ENCODE assay signal across 1 cellular context in genomic region chr11:73779084-73779902, GRCh38.
A peak's percentile ranks its signal among the peaks of the same experiment; 100 is the strongest.
TF ChIP-seq lines count a peak whose summit lies in the region.

No MANE protein-coding gene starts in this region.

TF ChIP-seq in GM12878, 131 proteins besides CTCF, POLR2A, EP300 and RAD21 (continued from another document and continues in another):
- TF ChIP-seq SUZ12 (IDR thresholded peaks at IDR 0.05; ENCODE audit: unreplicated experiment), result no peak
- TF ChIP-seq HDAC2 (IDR thresholded peaks at IDR 0.05), result no peak
- TF ChIP-seq SRF (IDR thresholded peaks at IDR 0.05; ENCODE audit: low read depth in 2 of 2, low read length in 2 of 2), result no peak
- TF ChIP-seq PAX8 (IDR thresholded peaks at IDR 0.05), result no peak
- TF ChIP-seq BHLHE40 (IDR thresholded peaks at IDR 0.05; ENCODE audit: borderline replicate concordance in 1 of 2, low read depth in 2 of 2, low read length in 1 of 2), result peak; percentile 45 to 57; a peak in 3 of 4 replicates
- peak; percentile 56 for TF ChIP-seq RFX5 (IDR thresholded peaks at IDR 0.05; ENCODE audit: low read depth, low read length)
- no peak for TF ChIP-seq ZNF384 (IDR thresholded peaks at IDR 0.05; ENCODE audit: borderline replicate concordance, low read depth, low read length)
- no peak for TF ChIP-seq ZNF217 (IDR thresholded peaks at IDR 0.05)
- no peak for TF ChIP-seq SMAD5 (IDR thresholded peaks at IDR 0.05; ENCODE audit: low read depth)
- no peak for TF ChIP-seq FOXM1 (IDR thresholded peaks at IDR 0.05; ENCODE audit: low read depth, low read length)
- 0 out of 2 replicates have a peak, but pooled peaks have one; percentile 55 for TF ChIP-seq TCF3 (IDR thresholded peaks at IDR 0.05; ENCODE audit: borderline replicate concordance, insufficient read depth, low read depth, low read length)
- TF ChIP-seq BCL3 (IDR thresholded peaks at IDR 0.05; ENCODE audit: borderline replicate concordance, insufficient read depth, low read depth, low read length, poor library complexity, severe bottlenecking), result no peak
- no peak; the same call in 1 of the 2 replicates for TF ChIP-seq RB1 (IDR thresholded peaks at IDR 0.05; ENCODE audit: borderline replicate concordance)
- no peak for TF ChIP-seq IRF3 (IDR thresholded peaks at IDR 0.05)
- peak; percentile 39 for TF ChIP-seq RUNX3 (IDR thresholded peaks at IDR 0.05; ENCODE audit: low read length)
- peak; percentile 62; the same call in 1 of the 2 replicates for TF ChIP-seq DPF2 (IDR thresholded peaks at IDR 0.05)
- TF ChIP-seq NR2F1 (conservative IDR thresholded peaks at IDR 0.05), result peak; percentile 57; the same call in 1 of the 2 replicates
- no peak for TF ChIP-seq NFYA (IDR thresholded peaks at IDR 0.05; ENCODE audit: borderline replicate concordance, low read depth, low read length)
- no peak for TF ChIP-seq ZBED1 (IDR thresholded peaks at IDR 0.05; ENCODE audit: borderline replicate concordance)
- TF ChIP-seq POU2F2 (IDR thresholded peaks at IDR 0.05; ENCODE audit: borderline replicate concordance, low read depth, low read length), result no peak; the same call in none of the 3 replicates
- no peak for TF ChIP-seq BMI1 (IDR thresholded peaks at IDR 0.05; ENCODE audit: borderline replicate concordance)
- 0 out of 2 replicates have a peak, but pooled peaks have one; percentile 34 for TF ChIP-seq TARDBP (IDR thresholded peaks at IDR 0.05; ENCODE audit: borderline replicate concordance)
- TF ChIP-seq ZZZ3 (IDR thresholded peaks at IDR 0.05; ENCODE audit: control insufficient read depth, insufficient read length, low read depth), result no peak
- TF ChIP-seq NFIC (IDR thresholded peaks at IDR 0.05; ENCODE audit: low read depth, low read length), result no peak
- no peak for TF ChIP-seq ZNF24 (IDR thresholded peaks at IDR 0.05)
- TF ChIP-seq BACH1 (IDR thresholded peaks at IDR 0.05; ENCODE audit: borderline replicate concordance), result no peak
- TF ChIP-seq SMAD1 (IDR thresholded peaks at IDR 0.05; ENCODE audit: low read depth, partially characterized antibody), result peak; percentile 41
- TF ChIP-seq CBX5 (IDR thresholded peaks at IDR 0.05; ENCODE audit: low read depth), result no peak
- no peak for TF ChIP-seq KAT2A (conservative IDR thresholded peaks at IDR 0.05; ENCODE audit: control insufficient read depth, low read depth, low read length)
- peak; percentile 84 for TF ChIP-seq HCFC1 (IDR thresholded peaks at IDR 0.05; ENCODE audit: low read length)
- peak; percentile 88 for TF ChIP-seq HDGF (IDR thresholded peaks at IDR 0.05)
- TF ChIP-seq EED (IDR thresholded peaks at IDR 0.05; ENCODE audit: low read depth), result peak; percentile 28; the same call in 1 of the 2 replicates
- TF ChIP-seq, protein P1, sequence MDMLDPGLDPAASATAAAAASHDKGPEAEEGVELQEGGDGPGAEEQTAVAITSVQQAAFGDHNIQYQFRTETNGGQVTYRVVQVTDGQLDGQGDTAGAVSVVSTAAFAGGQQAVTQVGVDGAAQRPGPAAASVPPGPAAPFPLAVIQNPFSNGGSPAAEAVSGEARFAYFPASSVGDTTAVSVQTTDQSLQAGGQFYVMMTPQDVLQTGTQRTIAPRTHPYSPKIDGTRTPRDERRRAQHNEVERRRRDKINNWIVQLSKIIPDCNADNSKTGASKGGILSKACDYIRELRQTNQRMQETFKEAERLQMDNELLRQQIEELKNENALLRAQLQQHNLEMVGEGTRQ (IDR thresholded peaks at IDR 0.05; ENCODE audit: borderline replicate concordance, low read depth, low read length), result no peak
- 0 out of 2 replicates have a peak, but pooled peaks have one; percentile 8 for TF ChIP-seq RAD51 (IDR thresholded peaks at IDR 0.05)
- TF ChIP-seq E2F8 (IDR thresholded peaks at IDR 0.05; ENCODE audit: low read depth, partially characterized antibody), result no peak
- peak; percentile 98 for TF ChIP-seq ATF7 (IDR thresholded peaks at IDR 0.05; ENCODE audit: low read depth)
- peak; percentile 76 for TF ChIP-seq CHD2 (IDR thresholded peaks at IDR 0.05; ENCODE audit: borderline replicate concordance, low read depth, low read length)
- TF ChIP-seq CREM (IDR thresholded peaks at IDR 0.05; ENCODE audit: low read depth), result peak; percentile 40; the same call in 1 of the 2 replicates
- no peak for TF ChIP-seq HDAC6 (IDR thresholded peaks at IDR 0.05; ENCODE audit: unreplicated experiment)
- TF ChIP-seq TCF7 (IDR thresholded peaks at IDR 0.05; ENCODE audit: borderline replicate concordance), result no peak
- TF ChIP-seq ZBTB33 (IDR thresholded peaks at IDR 0.05), result no peak
- peak; percentile 33 for TF ChIP-seq KLF5 (IDR thresholded peaks at IDR 0.05; ENCODE audit: partially characterized antibody)
- peak; percentile 95 for TF ChIP-seq MXI1 (IDR thresholded peaks at IDR 0.05; ENCODE audit: low read depth, low read length)
- peak; percentile 75 for TF ChIP-seq RELB (IDR thresholded peaks at IDR 0.05; ENCODE audit: low read depth)
- TF ChIP-seq JUNB (IDR thresholded peaks at IDR 0.05), result peak; percentile 77
- no peak for TF ChIP-seq ETV6 (conservative IDR thresholded peaks at IDR 0.05 in 1 of 2, IDR thresholded peaks at IDR 0.05 in 1 of 2; ENCODE audit: borderline replicate concordance in 1 of 2, low read depth in 1 of 2)
- peak; percentile 89 for TF ChIP-seq ATF2 (IDR thresholded peaks at IDR 0.05; ENCODE audit: low read length)
- no peak for TF ChIP-seq NFXL1 (IDR thresholded peaks at IDR 0.05; ENCODE audit: borderline replicate concordance)
- TF ChIP-seq, protein P2, sequence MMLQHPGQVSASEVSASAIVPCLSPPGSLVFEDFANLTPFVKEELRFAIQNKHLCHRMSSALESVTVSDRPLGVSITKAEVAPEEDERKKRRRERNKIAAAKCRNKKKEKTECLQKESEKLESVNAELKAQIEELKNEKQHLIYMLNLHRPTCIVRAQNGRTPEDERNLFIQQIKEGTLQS (IDR thresholded peaks at IDR 0.05; ENCODE audit: borderline replicate concordance, extremely low read depth, low read depth, low read length), result no peak
- TF ChIP-seq CREB1 (IDR thresholded peaks at IDR 0.05; ENCODE audit: low read depth), result peak; percentile 77
- peak; percentile 32; the same call in 1 of the 2 replicates for TF ChIP-seq CHD1 (IDR thresholded peaks at IDR 0.05; ENCODE audit: low read depth, low read length)
- TF ChIP-seq CBX3 (IDR thresholded peaks at IDR 0.05; ENCODE audit: borderline replicate concordance, low read depth), result no peak
- no peak for TF ChIP-seq E4F1 (IDR thresholded peaks at IDR 0.05; ENCODE audit: borderline replicate concordance, partially characterized antibody)
- TF ChIP-seq TAF1 (IDR thresholded peaks at IDR 0.05; ENCODE audit: borderline replicate concordance, low read depth, low read length), result peak; percentile 25; the same call in 1 of the 2 replicates
- TF ChIP-seq ELK1 (IDR thresholded peaks at IDR 0.05; ENCODE audit: low read depth, low read length), result no peak
- no peak for TF ChIP-seq SREBF1 (IDR thresholded peaks at IDR 0.05; ENCODE audit: low read length)
